In genomic region chr11:94504689-94505293, GRCh38 we compare ENCODE assay signal across 8 cellular contexts. TPM values are rescaled to one million over a fixed set of nuclear protein-coding genes. Genes with fewer than 3 reads are reported as not detected.
DNase-seq lines count a peak whose midpoint lies in the region; ATAC-seq, FAIRE-seq and TF ChIP-seq lines count a peak whose summit lies in the region.

No MANE protein-coding gene starts in this region.

- H3K4me1 ChIP-seq in pancreas, result no peaks in the 10 kb centered on the region

- H3K4me3 ChIP-seq in AG09309 (ENCODE audit: control insufficient read depth, low read depth, low read length), result no peak overlapping the region
- H3K4me3 ChIP-seq in pancreas, result no peak overlapping the region

- TF ChIP-seq CTCF in AG09309 (IDR thresholded peaks at IDR 0.05; ENCODE audit: control insufficient read depth, insufficient read depth, low read depth, low read length, missing control alignments), result peak; percentile 55
- peak; percentile 27; the same call in 1 of the 2 replicates for TF ChIP-seq CTCF in GM12874 (IDR thresholded peaks at IDR 0.05; ENCODE audit: insufficient read depth, low read depth, low read length)
- TF ChIP-seq CTCF in pancreas (IDR thresholded peaks at IDR 0.05), result peak; percentile 36 to 57 (median 40)

- ATAC-seq in pancreas (peak in 3 of 4 donors; percentile 56 to 73 (median 73)), GM18520 (IDR thresholded peaks at IDR 0.05; ENCODE audit: unreplicated experiment) (no peak)

- H3K9me3 ChIP-seq in pancreas, result no peaks in the 10 kb centered on the region

- intact Hi-C loops in pancreas (cut with DNase I), result no loop called here

- WGBS in pancreas, 2 donors, result 8 to 19% methylated on average over 3 of the region's 3 CpGs

- H3K36me3 ChIP-seq in pancreas, result no peaks in the 10 kb centered on the region

- no peak overlapping the region for H3K27ac ChIP-seq in pancreas

- peak; percentile 94 for FAIRE-seq in pancreas (lab: Jason Lieb, UNC)

- H3K27me3 ChIP-seq in pancreas, result no peaks in the 10 kb centered on the region

- DNase-seq in AG09309 (ENCODE audit: low read depth), result no peak
- peak; percentile 55 for DNase-seq in LHCN-M2 (ENCODE audit: low read depth)
- DNase-seq in SKM-1 (lab: John Stamatoyannopoulos, UW; ENCODE audit: unreplicated experiment), result peak; percentile 34
- peak; percentile 36 for DNase-seq in fibroblast of gingiva (ENCODE audit: low read depth)
- DNase-seq in pancreas, result no peak
- DNase-seq in activated T-cell treated with anti-CD3 and anti-CD28 coated beads, Interleukin-2, amount 50 U/mL, for 48 hours, result no peak

RNA-seq across cellular contexts. Expression of gene C11orf97, which starts 7.5 kb away (rescaled TPM):
- total RNA-seq in LHCN-M2 (2014; rRNA removed) (not detected in 2 replicates), pancreas (not detected)
- polyA plus RNA-seq in LHCN-M2 (2012), result not detected
- polyA plus RNA-seq in pancreas, result not detected

RNA-seq across cellular contexts. Expression of gene ANKRD49, which starts 11.0 kb away (rescaled TPM):
- total RNA-seq in LHCN-M2 (2014; rRNA removed) (11.5 and 12.2 TPM in 2 replicates), pancreas (10 to 100 TPM in 1 of 6 donors, 1 to 10 TPM in 5; 4.3 to 10.9 (median 6.0) TPM)
- 3.6 TPM for polyA plus RNA-seq in LHCN-M2 (2012)
- 10 to 100 TPM; 13.3 to 25.2 TPM for polyA plus RNA-seq in pancreas

RNA-seq across cellular contexts. Expression of gene MRE11, which starts 11.1 kb away (rescaled TPM):
- total RNA-seq in LHCN-M2 (2014; rRNA removed) (12.9 and 19.0 TPM in 2 replicates), pancreas (10 to 100 TPM in 3 of 6 donors, 1 to 10 TPM in 3; 6.9 to 13.4 (median 10.8) TPM)
- 4.5 TPM for polyA plus RNA-seq in LHCN-M2 (2012)
- 1 to 10 TPM; 4.2 TPM for polyA plus RNA-seq in pancreas

RNA-seq across cellular contexts. Expression of gene FUT4, which starts 38.9 kb away (rescaled TPM):
- total RNA-seq in LHCN-M2 (2014; rRNA removed) (4.7 and 4.8 TPM in 2 replicates), pancreas (10 to 100 TPM in 1 of 6 donors, 1 to 10 TPM in 5; 4.4 to 14.6 (median 6.9) TPM)
- polyA plus RNA-seq in LHCN-M2 (2012), result 2.0 TPM
- polyA plus RNA-seq in pancreas, result 1 to 10 TPM; 2.4 TPM

Comparison
In these comparisons a context has a peak if more than half of its experiments do, and no peak if none do; other contexts are left out.
1. DNase-seq: peak in LHCN-M2 (single experiment), SKM-1 (single experiment) and fibroblast of gingiva (single experiment); none in AG09309 (single experiment), pancreas (0 of 6) and activated T-cell treated with anti-CD3 and anti-CD28 coated beads, Interleukin-2, amount 50 U/mL, for 48 hours (0 of 2).
2. Peak in every context shown above with its lines, with median percentiles within 50 percentile points of each other: CTCF ChIP-seq.